16 cellular contexts compared by ENCODE assay signal in genomic region chr7:155340071-155340531, GRCh38. TPM values are rescaled to one million over a fixed set of nuclear protein-coding genes. Genes with fewer than 3 reads are reported as not detected.
DNase-seq lines count a peak whose midpoint lies in the region; ATAC-seq and TF ChIP-seq lines count a peak whose summit lies in the region.
"Had no signal": no experiment of that assay in that cellular context is flagged by ENCODE, and none has a peak within 500 bp of the region (broad histone marks: within the 10 kb centered on the region; RNA-seq: fewer than 3 reads in every experiment).

No MANE protein-coding gene starts in this region.

- WGBS in neuronal stem cell (ENCODE audit: extremely low coverage in 2 of 2, insufficient read length in 2 of 2, insufficient replicate concordance in 1 of 2), 2 donors = no CpG with 5 or more reads among the region's 14 CpGs
- WGBS in smooth muscle cell (ENCODE audit: low lambda C conversion rate) = 84% methylated on average over 14 of the region's 14 CpGs

- H3K14ac ChIP-seq in neuronal stem cell (ENCODE audit: low read length) = peak overlapping the region; percentile 65

- TF ChIP-seq CTCF in coronary artery (IDR thresholded peaks at IDR 0.05) (no peak), OCI-LY7 (conservative IDR thresholded peaks at IDR 0.05; ENCODE audit: low read length) (no peak), gastrocnemius medialis (IDR thresholded peaks at IDR 0.05 in 4 of 5, conservative IDR thresholded peaks at IDR 0.05 in 1 of 5) (no peak), smooth muscle cell (IDR thresholded peaks at IDR 0.05; ENCODE audit: borderline replicate concordance, insufficient read depth, poor library complexity, severe bottlenecking) (no peak)

- intact Hi-C loops in OCI-LY7 (cut with micrococcal nuclease; ENCODE audit: unreplicated experiment) = no loop called here
- intact Hi-C loops in gastrocnemius medialis (cut with DNase I; ENCODE audit: low total_unique reads) = no loop called here

- in situ Hi-C loops in gastrocnemius medialis (cut with MboI; ENCODE audit: low sequenced_read_pairs in 4 of 4) = loop anchor here in 3 of 4 donors (5.0 to 25.0 kb wide), 4 partner anchors 153 to 415 kb away; no protein-coding TSS in a partner anchor

- no peak for ATAC-seq in gastrocnemius medialis
- ATAC-seq: GM23338 had no signal

- H3F3A ChIP-seq in smooth muscle cell (ENCODE audit: low read depth) = no peaks in the 10 kb centered on the region

- H3K4me3 ChIP-seq in coronary artery (no peak overlapping the region), neuronal stem cell (ENCODE audit: low read length in 2 of 2) (no peak overlapping the region), OCI-LY7 (ENCODE audit: low read depth, low read length, poor library complexity, severe bottlenecking) (no peak overlapping the region), gastrocnemius medialis (no peak overlapping the region), smooth muscle cell (no peak overlapping the region)
- H3K4me3 ChIP-seq: GM23338 had no signal

- H2BK120ac ChIP-seq in neuronal stem cell (ENCODE audit: low read depth, low read length) = no peak overlapping the region

- H3K4me2 ChIP-seq in neuronal stem cell (ENCODE audit: insufficient read depth, low read length, poor library complexity, severe bottlenecking) (no peak overlapping the region), OCI-LY7 (ENCODE audit: low read length) (no peak overlapping the region), smooth muscle cell (no peak overlapping the region)
- H3K4me2 ChIP-seq: GM23338 had no signal

- peak overlapping the region; percentile 66 for H4K8ac ChIP-seq in neuronal stem cell (ENCODE audit: low read depth, low read length)

- BruUV-seq in OCI-LY7 (replicated peaks; lab: Mats Ljungman, UMichigan) = no TSS peak

- H4K20me1 ChIP-seq in OCI-LY7 (ENCODE audit: insufficient read depth, low read length) = no peaks in the 10 kb centered on the region
- no peaks in the 10 kb centered on the region for H4K20me1 ChIP-seq in smooth muscle cell (ENCODE audit: low read depth)

- peaks cover 0 to 28% (median 3%) of the 10 kb centered on the region in 3 experiments for H3K27me3 ChIP-seq in neuronal stem cell (ENCODE audit: control insufficient read depth in 3 of 3, insufficient read depth in 3 of 3, low read depth in 1 of 3, low read length in 3 of 3)
- peaks cover 0 to 15% (median 12%) of the 10 kb centered on the region in 3 donors for H3K27me3 ChIP-seq in gastrocnemius medialis
- peaks cover 3% of the 10 kb centered on the region for H3K27me3 ChIP-seq in smooth muscle cell (ENCODE audit: low read depth)

- H3K9me2 ChIP-seq in OCI-LY7 (ENCODE audit: insufficient read depth, low read length) = no peaks in the 10 kb centered on the region

- no peaks in the 10 kb centered on the region for H3K79me1 ChIP-seq in neuronal stem cell (ENCODE audit: low read depth, low read length)

- no peak overlapping the region for H3K9ac ChIP-seq in neuronal stem cell (ENCODE audit: low read depth, low read length, poor library complexity)
- H3K9ac ChIP-seq in smooth muscle cell (ENCODE audit: low read depth) = no peak overlapping the region

- no peaks in the 10 kb centered on the region for H3K36me3 ChIP-seq in neuronal stem cell (replicated peaks in 1 of 2; ENCODE audit: control insufficient read depth in 2 of 2, insufficient read depth in 2 of 2, low read length in 2 of 2)
- H3K36me3 ChIP-seq in OCI-LY7 (ENCODE audit: insufficient read depth, low read length) = no peaks in the 10 kb centered on the region
- no peaks in the 10 kb centered on the region for H3K36me3 ChIP-seq in gastrocnemius medialis
- no peaks in the 10 kb centered on the region for H3K36me3 ChIP-seq in smooth muscle cell (ENCODE audit: low read depth)

- H2AK5ac ChIP-seq in neuronal stem cell (ENCODE audit: low read depth, low read length) = no peak overlapping the region

- peak overlapping the region; percentile 49 for H3K18ac ChIP-seq in neuronal stem cell (ENCODE audit: low read length)

- H3K27ac ChIP-seq in coronary artery = no peak overlapping the region
- no peak overlapping the region for H3K27ac ChIP-seq in neuronal stem cell (replicated peaks; ENCODE audit: low read length)
- no peak overlapping the region for H3K27ac ChIP-seq in OCI-LY7 (ENCODE audit: low read depth, low read length, poor library complexity, severe bottlenecking)
- H3K27ac ChIP-seq in gastrocnemius medialis = no peak overlapping the region
- no peak overlapping the region for H3K27ac ChIP-seq in smooth muscle cell (ENCODE audit: low read depth)
- H3K27ac ChIP-seq: 22Rv1 had no signal

- no peaks in the 10 kb centered on the region for H3K79me2 ChIP-seq in OCI-LY7 (ENCODE audit: insufficient read depth, low read depth, low read length)
- no peaks in the 10 kb centered on the region for H3K79me2 ChIP-seq in smooth muscle cell (ENCODE audit: low read depth)

- POLR2A ChIA-PET in OCI-LY7 (lab: Charles Lee) = no interaction called here

- no peak for TF ChIP-seq POLR2A in gastrocnemius medialis (IDR thresholded peaks at IDR 0.05)

- DNase-seq in activated CD8-positive, alpha-beta memory T cell treated with anti-CD3 and anti-CD28 coated beads, Interleukin-2, amount 50 U/mL, for 48 hours = peak; percentile 50
- no peak for DNase-seq in activated CD8-positive, alpha-beta memory T cell treated with anti-CD3 and anti-CD28 coated beads for 24 hours
- DNase-seq in coronary artery (ENCODE audit: low spot score) (peak; percentile 52), neuronal stem cell (ENCODE audit: low spot score) (no peak), A172 (ENCODE audit: low spot score) (no peak), OCI-LY7 (ENCODE audit: low spot score) (no peak), gastrocnemius medialis (no peak), smooth muscle cell (lab: John Stamatoyannopoulos, UW; ENCODE audit: unreplicated experiment) (no peak)
- DNase-seq: AML-193; C1 segment of cervical spinal cord; CD4-positive, alpha-beta T cell; DMS79; EL; H9 had no signal

- H4K91ac ChIP-seq in neuronal stem cell (ENCODE audit: low read depth, low read length, poor library complexity) = no peak overlapping the region

- peak overlapping the region; percentile 40 for H2BK5ac ChIP-seq in neuronal stem cell (ENCODE audit: low read length)

- no peak overlapping the region for H2BK15ac ChIP-seq in neuronal stem cell (ENCODE audit: low read length)

- H3K23ac ChIP-seq in neuronal stem cell (ENCODE audit: low read depth, low read length, poor library complexity) = peak overlapping the region; percentile 16

- H3K4ac ChIP-seq in neuronal stem cell (ENCODE audit: low read length) = no peak overlapping the region

- CTCF ChIA-PET in OCI-LY7 (lab: Charles Lee; ENCODE audit: unreplicated experiment) = no interaction called here

- H3K9me3 ChIP-seq in neuronal stem cell (replicated peaks in 1 of 2; ENCODE audit: control insufficient read depth in 2 of 2, insufficient read depth in 1 of 2, low read depth in 1 of 2, low read length in 2 of 2) = peaks cover 0 to 2% of the 10 kb centered on the region in 2 donors
- no peaks in the 10 kb centered on the region for H3K9me3 ChIP-seq in OCI-LY7 (ENCODE audit: low read length)
- H3K9me3 ChIP-seq in gastrocnemius medialis = no peaks in the 10 kb centered on the region
- H3K9me3 ChIP-seq in smooth muscle cell (replicated peaks; ENCODE audit: low read depth) = no peaks in the 10 kb centered on the region

- H2AFZ ChIP-seq in neuronal stem cell (ENCODE audit: low read length) (peak overlapping the region; percentile 43), OCI-LY7 (ENCODE audit: low read length) (no peak overlapping the region), smooth muscle cell (ENCODE audit: low read depth) (no peak overlapping the region)
- H2AFZ ChIP-seq: GM23338 had no signal

- peaks cover 0 to 5% of the 10 kb centered on the region in 2 donors for H3K4me1 ChIP-seq in neuronal stem cell (ENCODE audit: control insufficient read depth in 2 of 2, insufficient read depth in 1 of 2, low read depth in 1 of 2, low read length in 2 of 2)
- H3K4me1 ChIP-seq in OCI-LY7 (ENCODE audit: insufficient read depth, low read length, poor library complexity, severe bottlenecking) = no peaks in the 10 kb centered on the region
- peaks cover 0 to under 1% of the 10 kb centered on the region in 2 donors for H3K4me1 ChIP-seq in gastrocnemius medialis
- no peaks in the 10 kb centered on the region for H3K4me1 ChIP-seq in smooth muscle cell (ENCODE audit: low read depth)

- H2BK12ac ChIP-seq in neuronal stem cell (ENCODE audit: low read length) = no peak overlapping the region

RNA-seq across cellular contexts. Expression of gene INSIG1, which starts 42.4 kb away (rescaled TPM):
- 183 TPM for polyA plus RNA-seq in neuronal stem cell (2013, experiment 1 of 2)
- 199 TPM for polyA plus RNA-seq in neuronal stem cell (2013, experiment 2 of 2)
- 106 and 141 TPM in 2 replicates for total RNA-seq in A172 (2014; rRNA removed; shearing (Covaris generic))
- 105 and 122 TPM in 2 replicates for total RNA-seq in OCI-LY7 (2014; rRNA removed; shearing (Covaris generic))
- total RNA-seq in OCI-LY7 (2022) (164 and 166 TPM in 2 replicates), gastrocnemius medialis (10 to 100 TPM; 11.1 to 15.9 (median 14.0) TPM), smooth muscle cell (277 and 402 TPM in 2 replicates)
- 181 and 302 TPM in 2 replicates for polyA plus RNA-seq in smooth muscle cell

Comparison
In these comparisons a context has a peak if more than half of its experiments do, and no peak if none do; other contexts are left out.
1. DNase-seq: peak in activated CD8-positive, alpha-beta memory T cell treated with anti-CD3 and anti-CD28 coated beads, Interleukin-2, amount 50 U/mL, for 48 hours (single experiment) and coronary artery (single experiment); none in activated CD8-positive, alpha-beta memory T cell treated with anti-CD3 and anti-CD28 coated beads for 24 hours (single experiment), neuronal stem cell (single experiment), A172 (single experiment), OCI-LY7 (single experiment), gastrocnemius medialis (0 of 2) and smooth muscle cell (single experiment).